Comparison of ENCODE assay signal across 1 cellular context in genomic region chr12:105235747-105236476, GRCh38.
TF ChIP-seq lines count a peak whose summit lies in the region.

TSS of gene APPL2 (minus strand) at chr12:105236174. CDS start at chr12:105236012, 162 bp downstream.

TF ChIP-seq in HCT116, 20 proteins besides CTCF, POLR2A, EP300 and RAD21 (continued from another document):
- no peak for TF ChIP-seq REST (IDR thresholded peaks at IDR 0.05; ENCODE audit: low read depth)
- peak; percentile 68; the same call in 1 of the 2 replicates for TF ChIP-seq MAX (IDR thresholded peaks at IDR 0.05)
- no peak for TF ChIP-seq ZNF274 (IDR thresholded peaks at IDR 0.05; ENCODE audit: low read depth, low read length)
- TF ChIP-seq ATF3 (IDR thresholded peaks at IDR 0.05), result no peak
- TF ChIP-seq ZFX (IDR thresholded peaks at IDR 0.05), result peak; percentile 68
- no peak for TF ChIP-seq EZH2 (IDR thresholded peaks at IDR 0.05)
- TF ChIP-seq FOSL1 (IDR thresholded peaks at IDR 0.05; ENCODE audit: low read depth), result no peak
- peak; percentile 76 for TF ChIP-seq SRF (IDR thresholded peaks at IDR 0.05; ENCODE audit: low read depth)
- no peak for TF ChIP-seq ZBTB33 (IDR thresholded peaks at IDR 0.05; ENCODE audit: extremely low read depth, insufficient replicate concordance, low read length)
- peak; percentile 81 for TF ChIP-seq ELF1 (IDR thresholded peaks at IDR 0.05; ENCODE audit: borderline replicate concordance, low read depth)
TF ChIP-seq in HCT116: peak in this region for 9.
